In the genomic region with DNA sequence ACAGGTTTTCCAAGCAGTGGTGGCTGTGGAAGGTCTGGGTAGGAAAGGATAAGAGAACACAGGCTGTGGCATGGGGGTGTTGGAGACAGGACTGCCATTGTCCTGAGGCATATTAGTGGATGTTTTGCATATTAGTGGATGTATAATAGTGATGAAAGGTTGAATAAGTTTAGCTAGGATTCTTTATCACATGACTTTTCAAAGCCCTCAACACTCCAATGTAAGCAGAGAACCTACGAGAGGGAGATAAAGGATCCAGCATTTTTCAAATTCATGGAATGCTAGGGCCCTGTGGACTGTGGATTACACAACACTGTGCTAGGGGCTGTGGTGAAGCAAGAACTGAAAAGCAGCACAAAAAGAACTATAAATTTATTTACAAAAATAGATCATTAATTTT, we compare ENCODE assay signal across 1 cellular context.
TF ChIP-seq lines count a peak whose summit lies in the region.

No MANE protein-coding gene starts in this region.

TF ChIP-seq in HepG2, 621 proteins besides CTCF, POLR2A, EP300 and RAD21 (continued from another document and continues in another):
- TF ChIP-seq, protein P1, sequence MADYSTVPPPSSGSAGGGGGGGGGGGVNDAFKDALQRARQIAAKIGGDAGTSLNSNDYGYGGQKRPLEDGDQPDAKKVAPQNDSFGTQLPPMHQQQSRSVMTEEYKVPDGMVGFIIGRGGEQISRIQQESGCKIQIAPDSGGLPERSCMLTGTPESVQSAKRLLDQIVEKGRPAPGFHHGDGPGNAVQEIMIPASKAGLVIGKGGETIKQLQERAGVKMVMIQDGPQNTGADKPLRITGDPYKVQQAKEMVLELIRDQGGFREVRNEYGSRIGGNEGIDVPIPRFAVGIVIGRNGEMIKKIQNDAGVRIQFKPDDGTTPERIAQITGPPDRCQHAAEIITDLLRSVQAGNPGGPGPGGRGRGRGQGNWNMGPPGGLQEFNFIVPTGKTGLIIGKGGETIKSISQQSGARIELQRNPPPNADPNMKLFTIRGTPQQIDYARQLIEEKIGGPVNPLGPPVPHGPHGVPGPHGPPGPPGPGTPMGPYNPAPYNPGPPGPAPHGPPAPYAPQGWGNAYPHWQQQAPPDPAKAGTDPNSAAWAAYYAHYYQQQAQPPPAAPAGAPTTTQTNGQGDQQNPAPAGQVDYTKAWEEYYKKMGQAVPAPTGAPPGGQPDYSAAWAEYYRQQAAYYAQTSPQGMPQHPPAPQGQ (CRISPR knock-in tag; IDR thresholded peaks at IDR 0.05; ENCODE audit: borderline replicate concordance): no peak
- TF ChIP-seq NFYC (CRISPR knock-in tag; IDR thresholded peaks at IDR 0.05) (no peak), ZNF343 (CRISPR knock-in tag; IDR thresholded peaks at IDR 0.05) (no peak), ZNF75D (CRISPR knock-in tag; IDR thresholded peaks at IDR 0.05; ENCODE audit: borderline replicate concordance) (no peak), ZNF747 (CRISPR knock-in tag; IDR thresholded peaks at IDR 0.05; ENCODE audit: borderline replicate concordance) (no peak), ZNF883 (CRISPR knock-in tag; IDR thresholded peaks at IDR 0.05; ENCODE audit: not compliant biosample characterization) (no peak), ZNF788 (CRISPR knock-in tag; IDR thresholded peaks at IDR 0.05; ENCODE audit: borderline replicate concordance) (no peak), MATR3 (CRISPR knock-in tag; IDR thresholded peaks at IDR 0.05) (no peak), ZNF101 (CRISPR knock-in tag; IDR thresholded peaks at IDR 0.05; ENCODE audit: borderline replicate concordance, low read depth) (no peak), ZFP37 (CRISPR knock-in tag; IDR thresholded peaks at IDR 0.05; ENCODE audit: borderline replicate concordance) (no peak), ESRRA (CRISPR knock-in tag; IDR thresholded peaks at IDR 0.05; ENCODE audit: low read depth) (no peak), BORCS8-MEF2B (CRISPR knock-in tag; IDR thresholded peaks at IDR 0.05) (no peak), SRY (CRISPR knock-in tag; IDR thresholded peaks at IDR 0.05) (no peak), GATAD2A (CRISPR knock-in tag; IDR thresholded peaks at IDR 0.05) (peak; percentile 57; the same call in 1 of the 2 replicates), ZNF234 (CRISPR knock-in tag; conservative IDR thresholded peaks at IDR 0.05) (no peak), TEAD3 (CRISPR knock-in tag; optimal IDR thresholded peaks at IDR 0.05; ENCODE audit: borderline replicate concordance) (peak; percentile 95), CC2D1A (CRISPR knock-in tag; IDR thresholded peaks at IDR 0.05) (no peak), U2AF1 (optimal IDR thresholded peaks at IDR 0.05; ENCODE audit: low read depth, low read length) (no peak), HCFC1 (IDR thresholded peaks at IDR 0.05; ENCODE audit: low read depth, low read length) (no peak), SYNCRIP (IDR thresholded peaks at IDR 0.05; ENCODE audit: insufficient read depth, low read depth, low read length) (no peak), FOXA1 (IDR thresholded peaks at IDR 0.05) (no peak), FOXA1 (CRISPR knock-in tag; IDR thresholded peaks at IDR 0.05) (peak; percentile 41; the same call in 1 of the 2 replicates), ZC3H13 (CRISPR knock-in tag; IDR thresholded peaks at IDR 0.05) (no peak), ZNF879 (CRISPR knock-in tag; IDR thresholded peaks at IDR 0.05) (no peak), ZSCAN25 (CRISPR knock-in tag; IDR thresholded peaks at IDR 0.05) (no peak), KLF16 (CRISPR knock-in tag; IDR thresholded peaks at IDR 0.05) (0 out of 4 replicates have a peak, but pooled peaks of 1 of the 2 experiments have one; percentile 25), ZNF501 (CRISPR knock-in tag; IDR thresholded peaks at IDR 0.05) (no peak), ZNF331 (CRISPR knock-in tag; IDR thresholded peaks at IDR 0.05) (0 out of 2 replicates have a peak, but pooled peaks have one; percentile 46), ZNF713 (CRISPR knock-in tag; IDR thresholded peaks at IDR 0.05) (no peak), NKX3-1 (CRISPR knock-in tag; IDR thresholded peaks at IDR 0.05) (no peak)
- TF ChIP-seq, protein P2, sequence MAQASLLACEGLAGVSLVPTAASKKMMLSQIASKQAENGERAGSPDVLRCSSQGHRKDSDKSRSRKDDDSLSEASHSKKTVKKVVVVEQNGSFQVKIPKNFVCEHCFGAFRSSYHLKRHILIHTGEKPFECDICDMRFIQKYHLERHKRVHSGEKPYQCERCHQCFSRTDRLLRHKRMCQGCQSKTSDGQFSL (CRISPR knock-in tag; IDR thresholded peaks at IDR 0.05): no peak
- TF ChIP-seq, protein P3, sequence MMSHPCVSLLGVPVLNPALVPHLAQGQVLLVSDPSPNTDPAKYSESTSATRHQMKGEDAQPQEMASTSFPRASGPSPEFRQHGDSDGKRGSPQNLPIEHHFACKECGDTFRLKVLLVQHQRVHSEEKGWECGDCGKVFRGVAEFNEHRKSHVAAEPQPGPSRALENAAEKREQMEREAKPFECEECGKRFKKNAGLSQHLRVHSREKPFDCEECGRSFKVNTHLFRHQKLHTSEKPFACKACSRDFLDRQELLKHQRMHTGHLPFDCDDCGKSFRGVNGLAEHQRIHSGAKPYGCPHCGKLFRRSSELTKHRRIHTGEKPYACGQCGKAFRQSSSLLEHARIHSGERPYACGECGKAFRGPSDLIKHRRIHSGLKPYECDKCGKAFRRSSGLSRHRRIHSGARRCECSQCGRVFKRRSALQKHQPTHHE (CRISPR knock-in tag; IDR thresholded peaks at IDR 0.05; ENCODE audit: borderline replicate concordance): no peak
- TF ChIP-seq, protein P4, sequence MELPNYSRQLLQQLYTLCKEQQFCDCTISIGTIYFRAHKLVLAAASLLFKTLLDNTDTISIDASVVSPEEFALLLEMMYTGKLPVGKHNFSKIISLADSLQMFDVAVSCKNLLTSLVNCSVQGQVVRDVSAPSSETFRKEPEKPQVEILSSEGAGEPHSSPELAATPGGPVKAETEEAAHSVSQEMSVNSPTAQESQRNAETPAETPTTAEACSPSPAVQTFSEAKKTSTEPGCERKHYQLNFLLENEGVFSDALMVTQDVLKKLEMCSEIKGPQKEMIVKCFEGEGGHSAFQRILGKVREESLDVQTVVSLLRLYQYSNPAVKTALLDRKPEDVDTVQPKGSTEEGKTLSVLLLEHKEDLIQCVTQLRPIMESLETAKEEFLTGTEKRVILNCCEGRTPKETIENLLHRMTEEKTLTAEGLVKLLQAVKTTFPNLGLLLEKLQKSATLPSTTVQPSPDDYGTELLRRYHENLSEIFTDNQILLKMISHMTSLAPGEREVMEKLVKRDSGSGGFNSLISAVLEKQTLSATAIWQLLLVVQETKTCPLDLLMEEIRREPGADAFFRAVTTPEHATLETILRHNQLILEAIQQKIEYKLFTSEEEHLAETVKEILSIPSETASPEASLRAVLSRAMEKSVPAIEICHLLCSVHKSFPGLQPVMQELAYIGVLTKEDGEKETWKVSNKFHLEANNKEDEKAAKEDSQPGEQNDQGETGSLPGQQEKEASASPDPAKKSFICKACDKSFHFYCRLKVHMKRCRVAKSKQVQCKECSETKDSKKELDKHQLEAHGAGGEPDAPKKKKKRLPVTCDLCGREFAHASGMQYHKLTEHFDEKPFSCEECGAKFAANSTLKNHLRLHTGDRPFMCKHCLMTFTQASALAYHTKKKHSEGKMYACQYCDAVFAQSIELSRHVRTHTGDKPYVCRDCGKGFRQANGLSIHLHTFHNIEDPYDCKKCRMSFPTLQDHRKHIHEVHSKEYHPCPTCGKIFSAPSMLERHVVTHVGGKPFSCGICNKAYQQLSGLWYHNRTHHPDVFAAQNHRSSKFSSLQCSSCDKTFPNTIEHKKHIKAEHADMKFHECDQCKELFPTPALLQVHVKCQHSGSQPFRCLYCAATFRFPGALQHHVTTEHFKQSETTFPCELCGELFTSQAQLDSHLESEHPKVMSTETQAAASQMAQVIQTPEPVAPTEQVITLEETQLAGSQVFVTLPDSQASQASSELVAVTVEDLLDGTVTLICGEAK (IDR thresholded peaks at IDR 0.05): no peak
- TF ChIP-seq, protein P4 (CRISPR knock-in tag; IDR thresholded peaks at IDR 0.05): no peak
- TF ChIP-seq, protein P5, sequence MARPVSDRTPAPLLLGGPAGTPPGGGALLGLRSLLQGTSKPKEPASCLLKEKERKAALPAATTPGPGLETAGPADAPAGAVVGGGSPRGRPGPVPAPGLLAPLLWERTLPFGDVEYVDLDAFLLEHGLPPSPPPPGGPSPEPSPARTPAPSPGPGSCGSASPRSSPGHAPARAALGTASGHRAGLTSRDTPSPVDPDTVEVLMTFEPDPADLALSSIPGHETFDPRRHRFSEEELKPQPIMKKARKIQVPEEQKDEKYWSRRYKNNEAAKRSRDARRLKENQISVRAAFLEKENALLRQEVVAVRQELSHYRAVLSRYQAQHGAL (CRISPR knock-in tag; IDR thresholded peaks at IDR 0.05; ENCODE audit: not compliant biosample characterization): no peak
- TF ChIP-seq, protein P6, sequence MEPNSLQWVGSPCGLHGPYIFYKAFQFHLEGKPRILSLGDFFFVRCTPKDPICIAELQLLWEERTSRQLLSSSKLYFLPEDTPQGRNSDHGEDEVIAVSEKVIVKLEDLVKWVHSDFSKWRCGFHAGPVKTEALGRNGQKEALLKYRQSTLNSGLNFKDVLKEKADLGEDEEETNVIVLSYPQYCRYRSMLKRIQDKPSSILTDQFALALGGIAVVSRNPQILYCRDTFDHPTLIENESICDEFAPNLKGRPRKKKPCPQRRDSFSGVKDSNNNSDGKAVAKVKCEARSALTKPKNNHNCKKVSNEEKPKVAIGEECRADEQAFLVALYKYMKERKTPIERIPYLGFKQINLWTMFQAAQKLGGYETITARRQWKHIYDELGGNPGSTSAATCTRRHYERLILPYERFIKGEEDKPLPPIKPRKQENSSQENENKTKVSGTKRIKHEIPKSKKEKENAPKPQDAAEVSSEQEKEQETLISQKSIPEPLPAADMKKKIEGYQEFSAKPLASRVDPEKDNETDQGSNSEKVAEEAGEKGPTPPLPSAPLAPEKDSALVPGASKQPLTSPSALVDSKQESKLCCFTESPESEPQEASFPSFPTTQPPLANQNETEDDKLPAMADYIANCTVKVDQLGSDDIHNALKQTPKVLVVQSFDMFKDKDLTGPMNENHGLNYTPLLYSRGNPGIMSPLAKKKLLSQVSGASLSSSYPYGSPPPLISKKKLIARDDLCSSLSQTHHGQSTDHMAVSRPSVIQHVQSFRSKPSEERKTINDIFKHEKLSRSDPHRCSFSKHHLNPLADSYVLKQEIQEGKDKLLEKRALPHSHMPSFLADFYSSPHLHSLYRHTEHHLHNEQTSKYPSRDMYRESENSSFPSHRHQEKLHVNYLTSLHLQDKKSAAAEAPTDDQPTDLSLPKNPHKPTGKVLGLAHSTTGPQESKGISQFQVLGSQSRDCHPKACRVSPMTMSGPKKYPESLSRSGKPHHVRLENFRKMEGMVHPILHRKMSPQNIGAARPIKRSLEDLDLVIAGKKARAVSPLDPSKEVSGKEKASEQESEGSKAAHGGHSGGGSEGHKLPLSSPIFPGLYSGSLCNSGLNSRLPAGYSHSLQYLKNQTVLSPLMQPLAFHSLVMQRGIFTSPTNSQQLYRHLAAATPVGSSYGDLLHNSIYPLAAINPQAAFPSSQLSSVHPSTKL (CRISPR knock-in tag; IDR thresholded peaks at IDR 0.05): peak; percentile 53
- TF ChIP-seq, protein P7, sequence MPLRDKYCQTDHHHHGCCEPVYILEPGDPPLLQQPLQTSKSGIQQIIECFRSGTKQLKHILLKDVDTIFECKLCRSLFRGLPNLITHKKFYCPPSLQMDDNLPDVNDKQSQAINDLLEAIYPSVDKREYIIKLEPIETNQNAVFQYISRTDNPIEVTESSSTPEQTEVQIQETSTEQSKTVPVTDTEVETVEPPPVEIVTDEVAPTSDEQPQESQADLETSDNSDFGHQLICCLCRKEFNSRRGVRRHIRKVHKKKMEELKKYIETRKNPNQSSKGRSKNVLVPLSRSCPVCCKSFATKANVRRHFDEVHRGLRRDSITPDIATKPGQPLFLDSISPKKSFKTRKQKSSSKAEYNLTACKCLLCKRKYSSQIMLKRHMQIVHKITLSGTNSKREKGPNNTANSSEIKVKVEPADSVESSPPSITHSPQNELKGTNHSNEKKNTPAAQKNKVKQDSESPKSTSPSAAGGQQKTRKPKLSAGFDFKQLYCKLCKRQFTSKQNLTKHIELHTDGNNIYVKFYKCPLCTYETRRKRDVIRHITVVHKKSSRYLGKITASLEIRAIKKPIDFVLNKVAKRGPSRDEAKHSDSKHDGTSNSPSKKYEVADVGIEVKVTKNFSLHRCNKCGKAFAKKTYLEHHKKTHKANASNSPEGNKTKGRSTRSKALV (CRISPR knock-in tag; IDR thresholded peaks at IDR 0.05): no peak
